In the genomic region with DNA sequence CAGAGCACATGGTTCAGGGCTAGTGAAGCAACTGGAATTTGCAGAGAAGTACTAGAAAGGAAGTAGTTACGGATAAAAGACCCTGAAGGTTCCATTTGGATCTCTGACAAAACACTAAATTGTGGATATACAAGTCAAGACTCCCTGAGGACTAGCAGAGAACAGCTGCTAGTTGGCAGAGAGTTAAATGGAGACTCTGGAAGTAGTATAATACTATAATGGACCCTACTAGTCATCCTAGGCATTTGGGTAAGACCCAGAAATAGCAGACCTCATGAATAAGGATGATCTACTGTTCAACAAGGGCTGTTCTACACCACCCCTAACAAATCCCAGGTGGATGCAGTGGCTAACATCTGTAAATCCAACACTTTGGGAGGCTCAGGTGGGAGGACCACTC, we compare ENCODE assay signal across 20 cellular contexts. TPM values are rescaled to one million over a fixed set of nuclear protein-coding genes. Genes with fewer than 3 reads are reported as not detected.
DNase-seq lines count a peak whose midpoint lies in the region; ATAC-seq and TF ChIP-seq lines count a peak whose summit lies in the region.
"Had no signal": no experiment of that assay in that cellular context is flagged by ENCODE, and none has a peak within 500 bp of the region (broad histone marks: within the 10 kb centered on the region; RNA-seq: fewer than 3 reads in every experiment).

No MANE protein-coding gene starts in this region.

- intact Hi-C loops in A673 (cut with micrococcal nuclease; ENCODE audit: unreplicated experiment), result no loop called here
- intact Hi-C loops in psoas muscle (cut with DNase I), result no loop called here
- intact Hi-C loops in testis (cut with DNase I; ENCODE audit: low total_unique reads), result no loop called here

- no peak overlapping the region for H3K4me2 ChIP-seq in osteoblast (ENCODE audit: insufficient read depth, low read length)
- H3K4me2 ChIP-seq: GM23338 had no signal

- DNase-seq in A673 (ENCODE audit: low spot score) (peak; percentile 30), T-helper 17 cell (no peak), mesothelial cell of epicardium (ENCODE audit: low spot score in 2 of 2, unreplicated experiment in 2 of 2) (no peak), psoas muscle (no peak), osteoblast (ENCODE audit: insufficient read length, low spot score, missing footprints) (no peak), testis (no peak)
- DNase-seq: ACHN; BE2C; C1 segment of cervical spinal cord; CD4-positive, CD25-positive, alpha-beta regulatory T cell; CD8-positive, alpha-beta memory T cell; COR-L47; DMS 273 treated with DMSO at 0.1 percent for 48 hours; DMS53; DND-41; EL; HCEC 1CT; IMR-90 had no signal

- 24 to 74% (median 43%) methylated on average over 1 of the region's 1 CpG for WGBS in psoas muscle, 3 donors
- WGBS in testis, 2 donors, result 62 to 71% methylated on average over 1 of the region's 1 CpG

- H3K27me3 ChIP-seq in A673 (replicated peaks; ENCODE audit: insufficient read depth, low read depth, low read length, poor library complexity) (no peaks in the 10 kb centered on the region), psoas muscle (ENCODE audit: insufficient read depth in 3 of 3, low read length in 2 of 3) (no peaks in the 10 kb centered on the region), osteoblast (ENCODE audit: insufficient read depth, low read length) (no peaks in the 10 kb centered on the region), testis (no peaks in the 10 kb centered on the region)
- H3K27me3 ChIP-seq: BE2C had no signal

- TF ChIP-seq CTCF in A673 (conservative IDR thresholded peaks at IDR 0.05; ENCODE audit: low read depth, low read length) (no peak), mesothelial cell of epicardium (IDR thresholded peaks at IDR 0.05; ENCODE audit: unreplicated experiment) (no peak), psoas muscle (IDR thresholded peaks at IDR 0.05) (no peak), osteoblast (IDR thresholded peaks at IDR 0.05; ENCODE audit: extremely low read depth, low read depth, low read length) (no peak), testis (IDR thresholded peaks at IDR 0.05) (no peak)

- TF ChIP-seq POLR2A in testis (IDR thresholded peaks at IDR 0.05), result no peak

- H4K20me1 ChIP-seq in osteoblast (ENCODE audit: insufficient read depth, low read length), result no peaks in the 10 kb centered on the region

- no peak overlapping the region for H3K4me3 ChIP-seq in A673 (ENCODE audit: low read depth, low read length, poor library complexity, severe bottlenecking)
- no peak overlapping the region for H3K4me3 ChIP-seq in psoas muscle
- H3K4me3 ChIP-seq in osteoblast (ENCODE audit: insufficient read depth, low read length), result no peak overlapping the region
- no peak overlapping the region for H3K4me3 ChIP-seq in testis
- H3K4me3 ChIP-seq: GM23338 had no signal

- H3K36me3 ChIP-seq in A673 (ENCODE audit: insufficient read depth, low read length, poor library complexity, severe bottlenecking) (peaks cover 84% of the 10 kb centered on the region), psoas muscle (ENCODE audit: insufficient read depth in 1 of 2, low read depth in 1 of 2) (peaks cover 7 to 96% of the 10 kb centered on the region in 2 donors), osteoblast (ENCODE audit: insufficient read depth, low read length) (peaks cover 49% of the 10 kb centered on the region), testis (ENCODE audit: low read depth, missing control alignments) (peaks cover 3% of the 10 kb centered on the region)

- H3K4me1 ChIP-seq in A673 (ENCODE audit: insufficient read depth, low read length, poor library complexity, severe bottlenecking) (no peaks in the 10 kb centered on the region), psoas muscle (peaks cover 17% of the 10 kb centered on the region), osteoblast (ENCODE audit: insufficient read depth, low read length) (peaks cover 15% of the 10 kb centered on the region), testis (no peaks in the 10 kb centered on the region)
- H3K4me1 ChIP-seq: BE2C had no signal

- H3K9me3 ChIP-seq in A673 (ENCODE audit: low read depth, low read length, poor library complexity, severe bottlenecking) (no peaks in the 10 kb centered on the region), T-helper 17 cell (ENCODE audit: control insufficient read depth, low read length, poor library complexity, severe bottlenecking) (no peaks in the 10 kb centered on the region), psoas muscle (no peaks in the 10 kb centered on the region), osteoblast (ENCODE audit: low read depth, low read length) (no peaks in the 10 kb centered on the region), testis (no peaks in the 10 kb centered on the region)
- H3K9me3 ChIP-seq: BE2C had no signal

- H3K27ac Mint-ChIP-seq in T-helper 17 cell (peak overlapping the region; percentile 34), mesothelial cell of epicardium (peak overlapping the region; percentile 76)
- H3K27ac Mint-ChIP-seq: CD4-positive, CD25-positive, alpha-beta regulatory T cell; GM23338 had no signal

- no peaks in the 10 kb centered on the region for H3K27me3 Mint-ChIP-seq in T-helper 17 cell
- H3K27me3 Mint-ChIP-seq in mesothelial cell of epicardium (ENCODE audit: low read depth), result no peaks in the 10 kb centered on the region
- H3K27me3 Mint-ChIP-seq: CD4-positive, CD25-positive, alpha-beta regulatory T cell; CD8-positive, alpha-beta memory T cell had no signal

- CTCF ChIA-PET in A673 (lab: Charles Lee), result no interaction called here

- peaks cover 5% of the 10 kb centered on the region for H3K36me3 Mint-ChIP-seq in T-helper 17 cell (ENCODE audit: low read depth)
- H3K36me3 Mint-ChIP-seq in mesothelial cell of epicardium, result peaks cover 28% of the 10 kb centered on the region

- no peak overlapping the region for H2AFZ ChIP-seq in osteoblast (ENCODE audit: low read length)
- H2AFZ ChIP-seq: GM23338 had no signal

- H3K27ac ChIP-seq in A673 (ENCODE audit: low read depth, low read length, poor library complexity, severe bottlenecking) (no peak overlapping the region), psoas muscle (no peak overlapping the region), osteoblast (ENCODE audit: low read depth, low read length) (no peak overlapping the region), testis (no peak overlapping the region)

- ATAC-seq in T-helper 17 cell, result no peak
- ATAC-seq in psoas muscle, result peak; percentile 37 to 85 (median 75)
- ATAC-seq in GM21619 (IDR thresholded peaks at IDR 0.05; ENCODE audit: unreplicated experiment), result no peak
- ATAC-seq: GM23338 had no signal

- POLR2A ChIA-PET in A673 (lab: Charles Lee; ENCODE audit: low non-redundant PET), result no interaction called here

- no TSS peak for BruUV-seq in A673 (replicated peaks; lab: Mats Ljungman, UMichigan)

- H3K4me3 Mint-ChIP-seq in T-helper 17 cell (no peak overlapping the region), mesothelial cell of epicardium (no peak overlapping the region)
- H3K4me3 Mint-ChIP-seq: CD4-positive, CD25-positive, alpha-beta regulatory T cell; CD8-positive, alpha-beta memory T cell; GM23338 had no signal

- H3K79me2 ChIP-seq in osteoblast (ENCODE audit: insufficient read depth, low read length), result peaks cover 6% of the 10 kb centered on the region

- H3K4me1 Mint-ChIP-seq in T-helper 17 cell (peaks cover 2% of the 10 kb centered on the region), mesothelial cell of epicardium (peaks cover 19% of the 10 kb centered on the region)
- H3K4me1 Mint-ChIP-seq: GM23338 had no signal

- no peaks in the 10 kb centered on the region for H3K9me3 Mint-ChIP-seq in mesothelial cell of epicardium
- H3K9me3 Mint-ChIP-seq: CD4-positive, CD25-positive, alpha-beta regulatory T cell; CD8-positive, alpha-beta memory T cell; GM23338 had no signal

RNA-seq across cellular contexts. Expression of gene MCMBP, which starts 19.1 kb away (rescaled TPM):
- 108 and 110 TPM in 2 replicates for total RNA-seq in A673 (2021)
- 10 to 100 TPM; 32.9 to 34.4 TPM for total RNA-seq in T-helper 17 cell
- 42.9 to 45.1 TPM (median 44.0 TPM) in 3 replicates for total RNA-seq in mesothelial cell of epicardium
- 10 to 100 TPM; 23.0 to 43.8 (median 35.6) TPM for total RNA-seq in psoas muscle
- 10 to 100 TPM; 26.4 to 39.6 (median 39.2) TPM for polyA plus RNA-seq in psoas muscle
- total RNA-seq in osteoblast, result 47.7 and 48.1 TPM in 2 replicates
- total RNA-seq in testis, result 10 to 100 TPM; 47.4 to 47.9 TPM
- 42.3 TPM for polyA plus RNA-seq in testis (ENCODE audit: insufficient read depth, low read depth, low replicate concordance)

RNA-seq across cellular contexts. Expression of gene SEC23IP, which starts 38.9 kb away (rescaled TPM):
- total RNA-seq in A673 (2021) (78.6 and 89.9 TPM in 2 replicates), T-helper 17 cell (10 to 100 TPM; 30.4 to 43.2 TPM), mesothelial cell of epicardium (59.0 to 64.3 TPM (median 62.3 TPM) in 3 replicates), psoas muscle (10 to 100 TPM; 27.3 to 49.7 (median 45.4) TPM), osteoblast (28.6 and 38.6 TPM in 2 replicates), testis (10 to 100 TPM; 42.5 to 43.3 TPM)
- polyA plus RNA-seq in psoas muscle (10 to 100 TPM in 2 of 3 donors, 1 to 10 TPM in 1; 6.5 to 20.4 (median 14.0) TPM), testis (ENCODE audit: insufficient read depth, low read depth, low replicate concordance) (48.9 TPM)

Comparison
In these comparisons a context has a peak if more than half of its experiments do, and no peak if none do; other contexts are left out.
1. ATAC-seq: peak in psoas muscle (4 of 4); none in T-helper 17 cell (single experiment) and GM21619 (single experiment).